20 cellular contexts compared by ENCODE assay signal in genomic region chr5:13524931-13525330, GRCh38.
"Had no signal": no experiment of that assay in that cellular context is flagged by ENCODE, and none has a peak within 500 bp of the region (broad histone marks: within the 10 kb centered on the region; RNA-seq: fewer than 3 reads in every experiment).

No MANE protein-coding gene starts in this region.

- DNase-seq: dermis blood vessel endothelial cell; effector memory CD4-positive, alpha-beta T cell; foreskin keratinocyte; heart left ventricle; hippocampal formation; mesenchymal stem cell; naive thymus-derived CD8-positive, alpha-beta T cell; nephron progenitor cell; nucleus accumbens; psoas muscle; right cardiac atrium; sigmoid colon; spleen; stimulated activated CD4-positive, alpha-beta T cell treated with anti-CD3 and anti-CD28 coated beads, Interleukin-4, amount 100 ng/mL, for 4 hours; stimulated activated naive CD8-positive, alpha-beta T cell treated with anti-CD3 and anti-CD28 coated beads, Interleukin-15, Interleukin-2, amounts not matched to agents 100 U/mL and 50 U/mL, for 24 hours had no signal

- ATAC-seq: foreskin keratinocyte; gastroesophageal sphincter; heart left ventricle; naive thymus-derived CD8-positive, alpha-beta T cell; psoas muscle; right cardiac atrium; stimulated activated memory B cell treated with anti-CD40 and anti-IgM and Interleukin-4, amounts not matched to agents 10 μg/mL and 1 μg/mL and 100 μg/mL, for 72 hours; stimulated activated naive CD8-positive, alpha-beta T cell treated with anti-CD3 and anti-CD28 coated beads, Interleukin-15, Interleukin-2, amounts not matched to agents 100 U/mL and 50 U/mL, for 24 hours had no signal

- FAIRE-seq: endothelial cell of umbilical vein, islet of Langerhans, urothelium cell line had no signal
